8 cellular contexts compared by ENCODE assay signal in genomic region chr11:6315811-6316425, GRCh38. TPM values are rescaled to one million over a fixed set of nuclear protein-coding genes. Genes with fewer than 3 reads are reported as not detected.
A peak's percentile ranks its signal among the peaks of the same experiment; 100 is the strongest.
DNase-seq lines count a peak whose midpoint lies in the region; ATAC-seq, FAIRE-seq and TF ChIP-seq lines count a peak whose summit lies in the region.

No MANE protein-coding gene starts in this region.

- POLR2A ChIA-PET in HepG2 (lab: Yijun Ruan, JAX): no interaction called here

- no peaks in the 10 kb centered on the region for H3K79me2 ChIP-seq in HepG2 (ENCODE audit: insufficient read depth, low read length)

- DNase-seq in SIG-M5 treated with dmso at 0.1 percent for 504 hours (lab: John Stamatoyannopoulos, UW; ENCODE audit: unreplicated experiment): peak; percentile 83
- no peak for DNase-seq in SIG-M5 (lab: John Stamatoyannopoulos, UW)
- DNase-seq in HuH-7.5 (ENCODE audit: low spot score): peak; percentile 82
- DNase-seq in RPMI7951 (ENCODE audit: low read depth): peak; percentile 64
- DNase-seq in cardiac fibroblast (ENCODE audit: low read depth in 2 of 2): peak; percentile 74 to 78
- DNase-seq in HepG2 (ENCODE audit: low spot score): peak; percentile 45
- DNase-seq in stimulated activated naive CD8-positive, alpha-beta T cell treated with anti-CD3 and anti-CD28 coated beads, Interleukin-15, Interleukin-2, amounts not matched to agents 100 U/mL and 50 U/mL, for 24 hours: peak; percentile 51

- in situ Hi-C loops in HepG2 (cut with HindIII; ENCODE audit: extremely low pct_ligation_motif_present, low pct_unique_long_range_greater_than_20kb): loop anchor here (10.0 kb wide), 1 partner anchor 291 kb away; no protein-coding TSS in a partner anchor

- FAIRE-seq in HepG2 (lab: Jason Lieb, UNC): peak; percentile 89

- BruUV-seq in HepG2 (replicated peaks; lab: Mats Ljungman, UMichigan): no TSS peak

- no peak for TF ChIP-seq EP300 in HepG2 (IDR thresholded peaks at IDR 0.05; ENCODE audit: low read depth in 2 of 2, low read length in 2 of 2)
- TF ChIP-seq EP300 in HepG2 (CRISPR knock-in tag; IDR thresholded peaks at IDR 0.05; ENCODE audit: borderline replicate concordance): no peak

- no peak overlapping the region for H3K27ac ChIP-seq in HepG2 (ENCODE audit: extremely low read length, insufficient read depth, low read length)

- CTCF ChIA-PET in HepG2 (lab: Yijun Ruan, JAX; ENCODE audit: low intra/inter-chr PET ratio, low total read pairs): interaction anchor here (1.5 to 2.0 kb wide), 3 partner anchors 38 to 292 kb away, joined by 3 to 12 read pairs (median 6); no protein-coding TSS in a partner anchor

- H3K4me2 ChIP-seq in HepG2 (ENCODE audit: low read depth, low read length): no peak overlapping the region

- no peaks in the 10 kb centered on the region for H3K9me3 ChIP-seq in HepG2 (ENCODE audit: low read length)

- H3K4me3 ChIP-seq in cardiac fibroblast (replicated peaks in 1 of 2; ENCODE audit: low read depth in 2 of 2, low read length in 2 of 2) (no peak overlapping the region), HepG2 (replicated peaks in 1 of 3; ENCODE audit: insufficient read depth in 1 of 3, low read depth in 2 of 3, low read length in 3 of 3) (no peak overlapping the region)

- no peak overlapping the region for H2AFZ ChIP-seq in HepG2 (ENCODE audit: low read length)

- no peaks in the 10 kb centered on the region for H3K4me1 ChIP-seq in HepG2 (ENCODE audit: insufficient read depth, low read length)

- 0 out of 2 replicates have a peak, but pooled peaks have one; percentile 30 for TF ChIP-seq RAD21 in HepG2 (CRISPR knock-in tag; IDR thresholded peaks at IDR 0.05)

- H3K36me3 ChIP-seq in HepG2 (replicated peaks in 1 of 2; ENCODE audit: control insufficient read depth in 1 of 2, insufficient read depth in 2 of 2, low read length in 2 of 2): no peaks in the 10 kb centered on the region

- no peak for TF ChIP-seq POLR2A in HepG2 (IDR thresholded peaks at IDR 0.05; ENCODE audit: insufficient read depth in 1 of 2, low read depth in 2 of 2, low read length in 2 of 2)

- peak; percentile 79 for ATAC-seq in GM21723 (IDR thresholded peaks at IDR 0.05; ENCODE audit: unreplicated experiment)
- peak; percentile 98 for ATAC-seq in HepG2
- ATAC-seq in stimulated activated naive CD8-positive, alpha-beta T cell treated with anti-CD3 and anti-CD28 coated beads, Interleukin-15, Interleukin-2, amounts not matched to agents 100 U/mL and 50 U/mL, for 24 hours: no peak

- peaks cover 1 to 36% of the 10 kb centered on the region in 2 experiments; a peak in 3 of 5 replicates for H3K27me3 ChIP-seq in HepG2 (ENCODE audit: control insufficient read depth in 1 of 2, insufficient read depth in 2 of 2, low read length in 2 of 2)

- WGBS in HepG2 (ENCODE audit: low lambda C conversion rate): 8% methylated on average over 2 of the region's 10 CpGs

- H4K20me1 ChIP-seq in HepG2 (ENCODE audit: insufficient read depth, low read length): no peaks in the 10 kb centered on the region

- intact Hi-C loops in HepG2 (cut with micrococcal nuclease; ENCODE audit: unreplicated experiment): loop anchor here (1.0 kb wide), 2 partner anchors 65 to 293 kb away; no protein-coding TSS in a partner anchor

- TF ChIP-seq CTCF in cardiac fibroblast (IDR thresholded peaks at IDR 0.05; ENCODE audit: low read depth, low read length): peak; percentile 90
- peak; percentile 89 for TF ChIP-seq CTCF in HepG2 (CRISPR knock-in tag; IDR thresholded peaks at IDR 0.05)

- H3K9ac ChIP-seq in HepG2 (ENCODE audit: insufficient read depth, low read depth, low read length): no peak overlapping the region

TF ChIP-seq in HepG2, 621 proteins besides CTCF, POLR2A, EP300 and RAD21:
- peak; percentile 62 for TF ChIP-seq XRCC5 (optimal IDR thresholded peaks at IDR 0.05; ENCODE audit: low read length)
- no peak for TF ChIP-seq HNRNPK (IDR thresholded peaks at IDR 0.05; ENCODE audit: low read depth, low read length, poor library complexity, severe bottlenecking)
- no peak for TF ChIP-seq KLF12 (CRISPR knock-in tag; IDR thresholded peaks at IDR 0.05; ENCODE audit: borderline replicate concordance)
- no peak for TF ChIP-seq ZNF704 (CRISPR knock-in tag; IDR thresholded peaks at IDR 0.05; ENCODE audit: borderline replicate concordance)
- TF ChIP-seq NR3C1 (CRISPR knock-in tag; IDR thresholded peaks at IDR 0.05): no peak
- TF ChIP-seq ZNF17 (CRISPR knock-in tag; IDR thresholded peaks at IDR 0.05): no peak
- TF ChIP-seq SMC3 (IDR thresholded peaks at IDR 0.05; ENCODE audit: low read length): peak; percentile 84
- peak; percentile 65; the same call in 1 of the 2 replicates for TF ChIP-seq MIXL1 (CRISPR knock-in tag; IDR thresholded peaks at IDR 0.05)
- peak; percentile 72 for TF ChIP-seq STAG1 (CRISPR knock-in tag; IDR thresholded peaks at IDR 0.05)
- TF ChIP-seq ETV5 (CRISPR knock-in tag; IDR thresholded peaks at IDR 0.05; ENCODE audit: borderline replicate concordance): no peak
- TF ChIP-seq NFIC (IDR thresholded peaks at IDR 0.05; ENCODE audit: low read length): no peak
- TF ChIP-seq ARID2 (CRISPR knock-in tag; IDR thresholded peaks at IDR 0.05; ENCODE audit: borderline replicate concordance): no peak

RNA-seq across cellular contexts. Expression of gene CAVIN3, which starts 4.4 kb away (rescaled TPM):
- total RNA-seq in RPMI7951 (2014; rRNA removed; shearing (Covaris generic)): 200 and 367 TPM in 2 replicates
- total RNA-seq in HepG2 (2016; rRNA removed; fragmentation: Illumina TruSeq; extraction: Trizol): not detected in 2 replicates
- total RNA-seq in HepG2 (2016; cell fraction: cytosol; rRNA removed; fragmentation: Illumina TruSeq; extraction: Trizol; ENCODE audit: low read depth): not detected in 2 replicates
- not detected in 2 replicates for total RNA-seq in HepG2 (2016; cell fraction: insoluble cytoplasmic fraction; rRNA removed; fragmentation: Illumina TruSeq; extraction: Trizol)
- not detected in 2 replicates for total RNA-seq in HepG2 (2016; cell fraction: membrane; rRNA removed; fragmentation: Illumina TruSeq; extraction: Trizol)
- not detected in 2 replicates for total RNA-seq in HepG2 (2016; cell fraction: nucleus; rRNA removed; fragmentation: Illumina TruSeq; extraction: Trizol)
- polyA plus RNA-seq in HepG2 (2011; rRNA removed): not detected in 2 replicates
- polyA plus RNA-seq in HepG2 (2011; cell fraction: cytosol; rRNA removed): not detected in 2 replicates
- not detected in 2 replicates for polyA plus RNA-seq in HepG2 (2011; cell fraction: nucleus; rRNA removed)
- polyA plus RNA-seq in HepG2 (2012): not detected in 2 replicates
- polyA plus RNA-seq in HepG2 (2016; cell fraction: cytosol; fragmentation: Illumina TruSeq; extraction: Trizol; ENCODE audit: low read depth): not detected in 2 replicates
- polyA plus RNA-seq in HepG2 (2016; cell fraction: insoluble cytoplasmic fraction; fragmentation: Illumina TruSeq; extraction: Trizol; ENCODE audit: low read depth): not detected in 2 replicates
- not detected in 2 replicates for polyA plus RNA-seq in HepG2 (2016; cell fraction: membrane; fragmentation: Illumina TruSeq; extraction: Trizol; ENCODE audit: low read depth)
- polyA plus RNA-seq in HepG2 (2016; cell fraction: nucleus; fragmentation: Illumina TruSeq; extraction: Trizol; ENCODE audit: insufficient read depth, low read depth): not detected in 2 replicates
- 8.6 TPM in 1 of 2 replicates, not detected in the other for polyA minus RNA-seq in HepG2 (2011; rRNA and poly(A)+ RNA removed; ENCODE audit: low replicate concordance)
- not detected in 2 replicates for polyA minus RNA-seq in HepG2 (2011; cell fraction: cytosol; rRNA and poly(A)+ RNA removed)
- polyA minus RNA-seq in HepG2 (2011; cell fraction: nucleus; rRNA and poly(A)+ RNA removed): not detected in 2 replicates

RNA-seq across cellular contexts. Expression of gene CCKBR, which starts 56.3 kb away (rescaled TPM):
- total RNA-seq in RPMI7951 (2014; rRNA removed; shearing (Covaris generic)): not detected in 2 replicates
- not detected in 2 replicates for total RNA-seq in HepG2 (2016; rRNA removed; fragmentation: Illumina TruSeq; extraction: Trizol)
- total RNA-seq in HepG2 (2016; cell fraction: cytosol; rRNA removed; fragmentation: Illumina TruSeq; extraction: Trizol; ENCODE audit: low read depth): not detected in 2 replicates
- not detected in 2 replicates for total RNA-seq in HepG2 (2016; cell fraction: insoluble cytoplasmic fraction; rRNA removed; fragmentation: Illumina TruSeq; extraction: Trizol)
- total RNA-seq in HepG2 (2016; cell fraction: membrane; rRNA removed; fragmentation: Illumina TruSeq; extraction: Trizol): not detected in 2 replicates
- total RNA-seq in HepG2 (2016; cell fraction: nucleus; rRNA removed; fragmentation: Illumina TruSeq; extraction: Trizol): not detected in 2 replicates
- polyA plus RNA-seq in HepG2 (2011; rRNA removed): not detected in 2 replicates
- polyA plus RNA-seq in HepG2 (2011; cell fraction: cytosol; rRNA removed): not detected in 2 replicates
- polyA plus RNA-seq in HepG2 (2011; cell fraction: nucleus; rRNA removed): not detected in 2 replicates
- not detected in 2 replicates for polyA plus RNA-seq in HepG2 (2012)
- not detected in 2 replicates for polyA plus RNA-seq in HepG2 (2016; cell fraction: cytosol; fragmentation: Illumina TruSeq; extraction: Trizol; ENCODE audit: low read depth)
- polyA plus RNA-seq in HepG2 (2016; cell fraction: insoluble cytoplasmic fraction; fragmentation: Illumina TruSeq; extraction: Trizol; ENCODE audit: low read depth): not detected in 2 replicates
- polyA plus RNA-seq in HepG2 (2016; cell fraction: membrane; fragmentation: Illumina TruSeq; extraction: Trizol; ENCODE audit: low read depth): not detected in 2 replicates
- not detected in 2 replicates for polyA plus RNA-seq in HepG2 (2016; cell fraction: nucleus; fragmentation: Illumina TruSeq; extraction: Trizol; ENCODE audit: insufficient read depth, low read depth)
- polyA minus RNA-seq in HepG2 (2011; rRNA and poly(A)+ RNA removed; ENCODE audit: low replicate concordance): 0.06 TPM in 1 of 2 replicates, not detected in the other
- polyA minus RNA-seq in HepG2 (2011; cell fraction: cytosol; rRNA and poly(A)+ RNA removed): not detected in 2 replicates
- polyA minus RNA-seq in HepG2 (2011; cell fraction: nucleus; rRNA and poly(A)+ RNA removed): not detected in 2 replicates

Comparison
In these comparisons a context has a peak if more than half of its experiments do, and no peak if none do; other contexts are left out.
1. RNA of gene CAVIN3, which starts 4.4 kb away (total RNA-seq): 200 to 367 TPM in RPMI7951; not detected in HepG2; every median in the first group is over 100 times any median in the second.